1 cellular context compared by ENCODE assay signal in the genomic region with DNA sequence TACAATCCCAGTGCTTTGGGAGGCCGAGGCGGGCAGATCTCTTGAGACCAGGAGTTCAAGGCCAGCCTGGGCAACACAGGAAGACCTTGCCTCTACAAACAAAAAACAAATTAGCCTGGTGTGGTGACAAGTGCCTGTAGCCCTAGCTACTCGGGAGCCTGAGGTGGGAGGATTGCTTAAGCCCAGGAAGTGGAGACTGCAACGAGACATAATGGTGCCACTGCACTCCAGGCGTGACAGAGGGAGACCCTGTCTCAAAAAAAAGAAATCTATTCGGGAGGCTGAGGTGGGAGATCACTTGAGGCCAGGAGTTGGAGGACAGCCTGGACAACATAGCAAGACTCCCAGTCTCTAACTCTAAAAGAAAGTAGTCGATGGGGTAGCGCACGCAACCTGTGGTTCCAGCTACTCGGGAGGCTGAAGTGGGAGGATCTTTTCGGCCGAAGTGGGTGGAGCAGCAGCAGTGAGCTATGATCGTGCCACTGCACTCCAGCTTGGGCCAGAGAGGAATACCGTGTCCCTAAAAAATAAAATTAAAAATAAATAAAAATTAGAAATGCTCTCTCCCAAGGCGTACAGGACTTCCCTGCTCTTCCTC.
TF ChIP-seq lines count a peak whose summit lies in the region.

No MANE protein-coding gene starts in this region.

TF ChIP-seq in HEK293, 187 proteins besides CTCF, POLR2A, EP300 and RAD21 (continued from another document):
- no peak for TF ChIP-seq ZNF394 (tag by site-specific recombination; IDR thresholded peaks at IDR 0.05; ENCODE audit: borderline replicate concordance)
